In the genomic region with DNA sequence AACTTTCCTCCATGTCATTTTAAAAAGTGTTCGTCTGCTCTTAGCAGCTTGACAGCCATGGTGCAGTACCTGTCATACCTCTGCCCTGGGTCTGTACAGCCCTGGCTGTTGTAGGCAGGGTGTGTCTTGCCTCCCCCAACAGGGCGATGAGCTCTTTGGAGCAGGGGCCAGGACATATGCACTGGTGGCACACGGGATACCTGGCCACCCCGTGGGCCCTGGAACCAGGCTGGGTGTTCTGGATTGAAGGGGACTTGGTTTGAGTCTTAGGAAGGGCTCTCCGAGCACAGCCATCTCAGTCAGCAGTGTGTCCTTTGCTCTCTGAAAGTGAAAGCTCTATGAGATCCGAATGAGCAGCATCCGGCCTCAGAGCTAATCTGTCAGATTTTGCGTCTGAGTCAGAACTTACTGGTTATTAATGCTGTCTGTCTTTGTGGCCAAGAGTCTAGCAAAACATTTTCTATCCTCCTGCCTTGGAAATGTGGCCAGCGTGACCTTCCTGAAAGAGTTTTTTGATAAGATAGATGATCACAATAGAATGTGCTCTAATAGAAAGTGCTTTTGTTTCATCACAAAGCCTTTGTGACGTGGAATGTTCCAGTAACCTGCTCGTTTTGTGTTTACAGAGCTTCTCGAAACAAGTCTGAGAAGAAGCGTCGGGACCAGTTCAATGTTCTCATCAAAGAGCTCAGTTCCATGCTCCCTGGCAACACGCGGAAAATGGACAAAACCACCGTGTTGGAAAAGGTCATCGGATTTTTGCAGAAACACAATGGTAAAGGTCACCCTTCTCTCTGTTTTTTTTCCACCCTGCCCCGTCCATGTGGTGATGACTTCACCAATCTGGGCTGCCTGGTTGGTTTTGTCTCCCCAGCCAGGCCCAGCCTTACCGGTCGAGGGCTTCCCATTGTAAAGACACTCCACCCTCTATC, we compare ENCODE assay signal across 8 cellular contexts.
DNase-seq lines count a peak whose midpoint lies in the region; ATAC-seq, FAIRE-seq and TF ChIP-seq lines count a peak whose summit lies in the region.

No MANE protein-coding gene starts in this region.

- no peak for TF ChIP-seq EP300 in K562 (IDR thresholded peaks at IDR 0.05; ENCODE audit: low read length)

- CTCF ChIA-PET in K562 (lab: Yijun Ruan, JAX; ENCODE audit: low intra/inter-chr PET ratio), result no interaction called here

- no peak for TF ChIP-seq RAD21 in K562 (CRISPR knock-in tag; conservative IDR thresholded peaks at IDR 0.05 in 1 of 2, IDR thresholded peaks at IDR 0.05 in 1 of 2)

- no TSS peak for BruUV-seq in K562 (replicated peaks; lab: Mats Ljungman, UMichigan)

- in situ Hi-C loops in K562 (cut with MboI), result no loop called here

- no peaks in the 10 kb centered on the region for H4K20me1 ChIP-seq in Karpas-422 (ENCODE audit: insufficient read depth, low read depth, low read length)
- H4K20me1 ChIP-seq in K562 (replicated peaks; ENCODE audit: control insufficient read depth, insufficient read depth, low read length), result no peaks in the 10 kb centered on the region

- H3K4me1 ChIP-seq in Karpas-422 (ENCODE audit: low read length), result peaks cover 4% of the 10 kb centered on the region; the same call in 1 of the 2 replicates
- peaks cover 10 to 28% of the 10 kb centered on the region in 2 experiments for H3K4me1 ChIP-seq in K562 (replicated peaks in 1 of 2; ENCODE audit: control insufficient read depth in 2 of 2, insufficient read depth in 2 of 2, low read length in 2 of 2)
- H3K4me1 ChIP-seq in upper lobe of right lung, result no peaks in the 10 kb centered on the region

- H3K27ac ChIP-seq in Karpas-422 (ENCODE audit: low read length) (no peak overlapping the region), K562 (ENCODE audit: extremely low read depth, low read depth, low read length) (peak overlapping the region; percentile 13; the same call in 1 of the 3 replicates), upper lobe of right lung (peak overlapping the region; percentile 74)

- TF ChIP-seq CTCF in K562 (IDR thresholded peaks at IDR 0.05 in 2 of 3, conservative IDR thresholded peaks at IDR 0.05 in 1 of 3; ENCODE audit: insufficient read depth in 2 of 3, low read depth in 1 of 3, low read length in 3 of 3), result no peak
- no peak for TF ChIP-seq CTCF in upper lobe of right lung (IDR thresholded peaks at IDR 0.05)

- H3K27me3 ChIP-seq in Karpas-422 (ENCODE audit: low read length) (no peaks in the 10 kb centered on the region), K562 (ENCODE audit: control insufficient read depth in 2 of 2, insufficient read depth in 2 of 2, low read length in 2 of 2) (0 out of 5 replicates have a peak, but pooled peaks cover 0 to 3% of the 10 kb centered on the region in 2 experiments), upper lobe of right lung (no peaks in the 10 kb centered on the region)

- H2AFZ ChIP-seq in Karpas-422 (ENCODE audit: low read length), result peak overlapping the region; percentile 52; the same call in 1 of the 2 replicates
- peak overlapping the region; percentile 67 for H2AFZ ChIP-seq in K562 (ENCODE audit: low read depth, low read length)

- H3K9me2 ChIP-seq in Karpas-422 (replicated peaks; ENCODE audit: insufficient read depth, low read length), result no peaks in the 10 kb centered on the region

- H3K9me1 ChIP-seq in K562 (ENCODE audit: control insufficient read depth, insufficient read depth, low read length), result no peaks in the 10 kb centered on the region

- peak overlapping the region; percentile 10; the same call in 1 of the 2 replicates for H3K4me3 ChIP-seq in Karpas-422 (ENCODE audit: low read length)
- no peak overlapping the region for H3K4me3 ChIP-seq in K562
- peak overlapping the region; percentile 28 for H3K4me3 ChIP-seq in upper lobe of right lung

- peak; percentile 63 for FAIRE-seq in K562 (lab: Jason Lieb, UNC)

- intact Hi-C loops in K562 (cut with micrococcal nuclease) (no loop called here), upper lobe of right lung (cut with DNase I) (no loop called here)

- peak; percentile 34 for DNase-seq in NOMO-1 treated with DMSO at 0.1 percent for 48 hours (lab: John Stamatoyannopoulos, UW; ENCODE audit: unreplicated experiment)
- DNase-seq in NOMO-1 treated with dmso at 0.1 percent for 144 hours (lab: John Stamatoyannopoulos, UW; ENCODE audit: unreplicated experiment), result no peak
- peak; percentile 45 for DNase-seq in Karpas-422
- peak in 2 of 4 experiments; percentile 26 to 32 for DNase-seq in K562 (ENCODE audit: extremely low read depth in 1 of 4, low spot score in 3 of 4)
- DNase-seq in medulla oblongata (ENCODE audit: extremely low spot score), result peak; percentile 50
- DNase-seq in upper lobe of right lung, result no peak
- no peak for DNase-seq in AML-193 (lab: John Stamatoyannopoulos, UW)

- H3K36me3 ChIP-seq in Karpas-422 (ENCODE audit: insufficient read depth, low read length) (no peaks in the 10 kb centered on the region), K562 (ENCODE audit: control insufficient read depth, insufficient read depth, low read length) (no peaks in the 10 kb centered on the region), upper lobe of right lung (no peaks in the 10 kb centered on the region)

- H3K9ac ChIP-seq in Karpas-422 (ENCODE audit: low read length) (peak overlapping the region; percentile 27), K562 (ENCODE audit: insufficient read depth in 1 of 2, low read depth in 2 of 2, low read length in 2 of 2) (peak overlapping the region in 1 of 2 experiments; percentile 54; a peak in 1 of 4 replicates)

- H3K4me2 ChIP-seq in Karpas-422 (ENCODE audit: low read depth, low read length, poor library complexity, severe bottlenecking), result peak overlapping the region; percentile 31
- H3K4me2 ChIP-seq in K562 (ENCODE audit: insufficient read depth, low read length), result peak overlapping the region; percentile 48

- TF ChIP-seq POLR2A in K562 (conservative IDR thresholded peaks at IDR 0.05), result no peak

- ATAC-seq in K562, result peak; percentile 60
- ATAC-seq in upper lobe of right lung, result peak; percentile 39
- no peak for ATAC-seq in GM18502 (IDR thresholded peaks at IDR 0.05; ENCODE audit: poor library complexity, unreplicated experiment)

- POLR2A ChIA-PET in K562 (lab: Yijun Ruan, JAX), result interaction anchor here (0.6 to 0.7 kb wide), 3 partner anchors 8 to 31 kb away, joined by 3 read pairs; no protein-coding TSS in a partner anchor

- WGBS in K562 (ENCODE audit: insufficient coverage, low coverage, missing lambda C conversion rate), result 32% methylated on average over 21 of the region's 21 CpGs

- H3K79me2 ChIP-seq in Karpas-422 (ENCODE audit: low read length) (no peaks in the 10 kb centered on the region), K562 (ENCODE audit: control insufficient read depth, insufficient read depth, low read length) (no peaks in the 10 kb centered on the region)

- no peaks in the 10 kb centered on the region for H3K9me3 ChIP-seq in Karpas-422 (ENCODE audit: low read length)
- no peaks in the 10 kb centered on the region for H3K9me3 ChIP-seq in K562 (replicated peaks; ENCODE audit: control insufficient read depth, insufficient read depth, low read depth, low read length)
- H3K9me3 ChIP-seq in upper lobe of right lung, result no peaks in the 10 kb centered on the region

TF ChIP-seq in K562, 482 proteins besides CTCF, POLR2A, EP300 and RAD21 (continues in another document):
- TF ChIP-seq, protein P1, sequence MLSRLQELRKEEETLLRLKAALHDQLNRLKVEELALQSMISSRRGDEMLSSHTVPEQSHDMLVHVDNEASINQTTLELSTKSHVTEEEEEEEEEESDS (CRISPR knock-in tag; IDR thresholded peaks at IDR 0.05), result no peak
- TF ChIP-seq ZNF143 (CRISPR knock-in tag; IDR thresholded peaks at IDR 0.05) (no peak), MBD2 (IDR thresholded peaks at IDR 0.05; ENCODE audit: borderline replicate concordance, low read depth) (no peak), RUNX1 (IDR thresholded peaks at IDR 0.05; ENCODE audit: low read depth) (no peak), ZNF695 (CRISPR knock-in tag; IDR thresholded peaks at IDR 0.05) (no peak), MEIS2 (IDR thresholded peaks at IDR 0.05; ENCODE audit: partially characterized antibody) (peak; percentile 49), MAZ (CRISPR knock-in tag; conservative IDR thresholded peaks at IDR 0.05 in 1 of 2, IDR thresholded peaks at IDR 0.05 in 1 of 2) (no peak), HNRNPLL (IDR thresholded peaks at IDR 0.05; ENCODE audit: low read depth, low read length, poor library complexity, severe bottlenecking) (no peak), ZBTB7A (IDR thresholded peaks at IDR 0.05; ENCODE audit: borderline replicate concordance, control insufficient read depth, low read depth, low read length) (no peak)
- TF ChIP-seq, protein P2, sequence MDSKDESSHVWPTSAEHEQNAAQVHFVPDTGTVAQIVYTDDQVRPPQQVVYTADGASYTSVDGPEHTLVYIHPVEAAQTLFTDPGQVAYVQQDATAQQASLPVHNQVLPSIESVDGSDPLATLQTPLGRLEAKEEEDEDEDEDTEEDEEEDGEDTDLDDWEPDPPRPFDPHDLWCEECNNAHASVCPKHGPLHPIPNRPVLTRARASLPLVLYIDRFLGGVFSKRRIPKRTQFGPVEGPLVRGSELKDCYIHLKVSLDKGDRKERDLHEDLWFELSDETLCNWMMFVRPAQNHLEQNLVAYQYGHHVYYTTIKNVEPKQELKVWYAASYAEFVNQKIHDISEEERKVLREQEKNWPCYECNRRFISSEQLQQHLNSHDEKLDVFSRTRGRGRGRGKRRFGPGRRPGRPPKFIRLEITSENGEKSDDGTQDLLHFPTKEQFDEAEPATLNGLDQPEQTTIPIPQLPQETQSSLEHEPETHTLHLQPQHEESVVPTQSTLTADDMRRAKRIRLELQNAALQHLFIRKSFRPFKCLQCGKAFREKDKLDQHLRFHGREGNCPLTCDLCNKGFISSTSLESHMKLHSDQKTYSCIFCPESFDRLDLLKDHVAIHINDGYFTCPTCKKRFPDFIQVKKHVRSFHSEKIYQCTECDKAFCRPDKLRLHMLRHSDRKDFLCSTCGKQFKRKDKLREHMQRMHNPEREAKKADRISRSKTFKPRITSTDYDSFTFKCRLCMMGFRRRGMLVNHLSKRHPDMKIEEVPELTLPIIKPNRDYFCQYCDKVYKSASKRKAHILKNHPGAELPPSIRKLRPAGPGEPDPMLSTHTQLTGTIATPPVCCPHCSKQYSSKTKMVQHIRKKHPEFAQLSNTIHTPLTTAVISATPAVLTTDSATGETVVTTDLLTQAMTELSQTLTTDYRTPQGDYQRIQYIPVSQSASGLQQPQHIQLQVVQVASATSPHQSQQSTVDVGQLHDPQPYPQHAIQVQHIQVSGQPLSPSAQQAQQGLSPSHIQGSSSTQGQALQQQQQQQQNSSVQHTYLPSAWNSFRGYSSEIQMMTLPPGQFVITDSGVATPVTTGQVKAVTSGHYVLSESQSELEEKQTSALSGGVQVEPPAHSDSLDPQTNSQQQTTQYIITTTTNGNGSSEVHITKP (IDR thresholded peaks at IDR 0.05; ENCODE audit: partially characterized antibody), result no peak
- TF ChIP-seq, protein P3, sequence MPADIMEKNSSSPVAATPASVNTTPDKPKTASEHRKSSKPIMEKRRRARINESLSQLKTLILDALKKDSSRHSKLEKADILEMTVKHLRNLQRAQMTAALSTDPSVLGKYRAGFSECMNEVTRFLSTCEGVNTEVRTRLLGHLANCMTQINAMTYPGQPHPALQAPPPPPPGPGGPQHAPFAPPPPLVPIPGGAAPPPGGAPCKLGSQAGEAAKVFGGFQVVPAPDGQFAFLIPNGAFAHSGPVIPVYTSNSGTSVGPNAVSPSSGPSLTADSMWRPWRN (IDR thresholded peaks at IDR 0.05; ENCODE audit: low read depth), result no peak

Comparison
In these comparisons a context has a peak if more than half of its experiments do, and no peak if none do; other contexts are left out.
1. DNase-seq: peak in NOMO-1 treated with DMSO at 0.1 percent for 48 hours (single experiment), Karpas-422 (single experiment) and medulla oblongata (single experiment); none in NOMO-1 treated with dmso at 0.1 percent for 144 hours (single experiment), upper lobe of right lung (single experiment) and AML-193 (0 of 2).